Comparison of ENCODE assay signal across 12 cellular contexts in the genomic region with DNA sequence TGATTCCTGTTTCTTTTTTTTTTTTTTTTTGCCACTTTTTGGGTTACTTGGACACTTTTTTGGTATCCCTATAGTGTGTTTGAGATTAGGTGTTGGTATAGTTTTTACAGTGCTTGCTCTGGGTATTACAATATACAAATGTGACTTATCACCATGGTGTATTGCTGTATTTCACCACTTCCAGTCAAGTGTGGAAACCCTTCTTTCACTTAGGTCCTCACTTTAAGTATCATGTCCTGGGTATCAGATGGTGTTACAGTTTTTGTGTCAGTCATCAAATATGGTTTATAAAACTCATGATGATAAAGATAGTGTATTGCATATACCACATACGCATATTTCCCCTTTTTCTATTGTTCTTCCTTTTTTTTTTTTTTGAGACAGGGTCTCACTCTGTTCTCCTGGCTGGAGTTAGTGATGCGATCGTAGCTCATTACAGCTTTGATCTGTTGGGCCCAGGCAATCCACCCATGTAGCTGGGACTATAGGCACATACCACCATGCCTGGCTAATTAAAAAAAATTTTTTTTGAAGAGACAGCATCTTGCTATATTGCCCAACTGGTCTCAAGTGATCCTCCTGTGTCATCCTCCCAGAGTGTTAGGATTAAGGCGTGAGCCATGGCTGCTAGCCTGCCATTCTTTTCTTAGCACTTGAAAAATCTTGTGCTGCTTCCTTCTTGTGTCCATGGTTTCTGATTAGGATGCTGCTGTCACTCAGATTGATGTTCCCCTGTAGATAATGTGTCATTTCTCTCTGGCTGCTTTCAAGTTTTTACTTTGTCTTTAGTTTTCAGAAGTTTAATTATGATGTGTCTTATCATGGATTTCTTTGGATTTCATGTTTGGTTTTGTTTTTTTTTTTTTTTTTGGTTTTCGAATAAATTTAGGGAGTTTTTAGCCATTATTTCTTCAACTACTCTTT. TPM values are rescaled to one million over a fixed set of nuclear protein-coding genes. Genes with fewer than 3 reads are reported as not detected.
DNase-seq lines count a peak whose midpoint lies in the region; ATAC-seq lines count a peak whose summit lies in the region.
"Had no signal": no experiment of that assay in that cellular context is flagged by ENCODE, and none has a peak within 500 bp of the region (broad histone marks: within the 10 kb centered on the region; RNA-seq: fewer than 3 reads in every experiment).

No MANE protein-coding gene starts in this region.

- peaks cover 6% of the 10 kb centered on the region for H3K27me3 Mint-ChIP-seq in activated CD8-positive, alpha-beta T cell treated with anti-CD3 and anti-CD28 coated beads, Interleukin-2, amount 10 ng/mL, durations not matched to agents 7 days and 5 days (ENCODE audit: low read depth)
- peaks cover 0 to 12% (median 0%) of the 10 kb centered on the region in 5 donors for H3K27me3 Mint-ChIP-seq in naive thymus-derived CD4-positive, alpha-beta T cell

- H3K9me3 ChIP-seq in MG63 = no peaks in the 10 kb centered on the region
- no peaks in the 10 kb centered on the region for H3K9me3 ChIP-seq in naive thymus-derived CD4-positive, alpha-beta T cell (ENCODE audit: control insufficient read depth in 2 of 3, low read length in 3 of 3)
- H3K9me3 ChIP-seq: lower lobe of right lung had no signal

- H3K9me3 Mint-ChIP-seq in activated CD8-positive, alpha-beta T cell treated with anti-CD3 and anti-CD28 coated beads, Interleukin-2, amount 10 ng/mL, durations not matched to agents 7 days and 5 days (ENCODE audit: insufficient read depth) = peaks cover 6% of the 10 kb centered on the region
- H3K9me3 Mint-ChIP-seq in naive thymus-derived CD4-positive, alpha-beta T cell = peaks cover 0 to 16% (median 1%) of the 10 kb centered on the region in 11 donors

- POLR2A ChIA-PET in activated CD8-positive, alpha-beta T cell treated with anti-CD3 and anti-CD28 coated beads, Interleukin-2, amount 10 ng/mL, durations not matched to agents 7 days and 5 days (lab: Charles Lee) = no interaction called here
- POLR2A ChIA-PET in naive thymus-derived CD4-positive, alpha-beta T cell (lab: Charles Lee) = no interaction called here

- H3K4me1 Mint-ChIP-seq in activated CD8-positive, alpha-beta T cell treated with anti-CD3 and anti-CD28 coated beads, Interleukin-2, amount 10 ng/mL, durations not matched to agents 7 days and 5 days (ENCODE audit: low read depth) = peaks cover 43% of the 10 kb centered on the region
- peaks cover 37 to 77% (median 65%) of the 10 kb centered on the region in 7 donors for H3K4me1 Mint-ChIP-seq in naive thymus-derived CD4-positive, alpha-beta T cell

- intact Hi-C loops in naive thymus-derived CD4-positive, alpha-beta T cell (cut with micrococcal nuclease) = no loop called here

- peak overlapping the region; percentile 85 for H3K4me3 Mint-ChIP-seq in activated CD8-positive, alpha-beta T cell treated with anti-CD3 and anti-CD28 coated beads, Interleukin-2, amount 10 ng/mL, durations not matched to agents 7 days and 5 days
- H3K4me3 Mint-ChIP-seq in naive thymus-derived CD4-positive, alpha-beta T cell = peak overlapping the region; percentile 85 to 97 (median 92)

- peak; percentile 3 for DNase-seq in ELR (ENCODE audit: low read depth)
- no peak for DNase-seq in MG63
- no peak for DNase-seq in activated CD8-positive, alpha-beta T cell treated with anti-CD3 and anti-CD28 coated beads, Interleukin-2, amount 10 ng/mL, durations not matched to agents 7 days and 5 days
- no peak for DNase-seq in naive thymus-derived CD4-positive, alpha-beta T cell
- no peak for DNase-seq in activated gamma-delta T cell (lab: John Stamatoyannopoulos, UW)
- no peak for DNase-seq in COLO829 (ENCODE audit: low spot score)
- DNase-seq in NCI-H187 (lab: John Stamatoyannopoulos, UW) = no peak
- DNase-seq: activated CD4-positive, alpha-beta T cell treated with anti-CD3 and anti-CD28 coated beads for 4 hours; effector CD8-positive, alpha-beta T cell; lower lobe of right lung; NCI-H526 had no signal

- peaks cover 14 to 34% of the 10 kb centered on the region in 2 donors for H3K4me1 ChIP-seq in naive thymus-derived CD4-positive, alpha-beta T cell (ENCODE audit: control insufficient read depth in 2 of 2, insufficient read depth in 2 of 2, low read length in 2 of 2)

- H3K36me3 ChIP-seq in MG63 = no peaks in the 10 kb centered on the region
- no peaks in the 10 kb centered on the region for H3K36me3 ChIP-seq in naive thymus-derived CD4-positive, alpha-beta T cell (ENCODE audit: control insufficient read depth in 2 of 3, insufficient read depth in 3 of 3, low read length in 3 of 3)
- H3K36me3 ChIP-seq: lower lobe of right lung had no signal

- CTCF ChIA-PET in activated CD8-positive, alpha-beta T cell treated with anti-CD3 and anti-CD28 coated beads, Interleukin-2, amount 10 ng/mL, durations not matched to agents 7 days and 5 days (lab: Charles Lee) = no interaction called here
- CTCF ChIA-PET in naive thymus-derived CD4-positive, alpha-beta T cell (lab: Charles Lee) = no interaction called here

- H3K27ac ChIP-seq in naive thymus-derived CD4-positive, alpha-beta T cell (ENCODE audit: low read depth, low read length) = no peak overlapping the region
- H3K27ac ChIP-seq: lower lobe of right lung had no signal

- H3K27ac Mint-ChIP-seq in activated CD8-positive, alpha-beta T cell treated with anti-CD3 and anti-CD28 coated beads, Interleukin-2, amount 10 ng/mL, durations not matched to agents 7 days and 5 days = peak overlapping the region; percentile 56
- H3K27ac Mint-ChIP-seq in naive thymus-derived CD4-positive, alpha-beta T cell = peak overlapping the region in 8 of 9 donors; percentile 55 to 100 (median 96)

- H3K27me3 ChIP-seq in MG63 = no peaks in the 10 kb centered on the region
- H3K27me3 ChIP-seq in naive thymus-derived CD4-positive, alpha-beta T cell (ENCODE audit: control insufficient read depth in 2 of 2, insufficient read depth in 2 of 2, low read length in 2 of 2) = no peaks in the 10 kb centered on the region

- ATAC-seq in activated CD8-positive, alpha-beta T cell treated with anti-CD3 and anti-CD28 coated beads, Interleukin-2, amount 10 ng/mL, durations not matched to agents 7 days and 5 days = no peak
- no peak for ATAC-seq in naive thymus-derived CD4-positive, alpha-beta T cell
- ATAC-seq in GM18502 (IDR thresholded peaks at IDR 0.05; ENCODE audit: poor library complexity, unreplicated experiment) = no peak
- ATAC-seq: lower lobe of right lung had no signal

- peak overlapping the region; percentile 70 for H3K4me3 ChIP-seq in MG63
- no peak overlapping the region for H3K4me3 ChIP-seq in naive thymus-derived CD4-positive, alpha-beta T cell (ENCODE audit: low read length)

- H3K36me3 Mint-ChIP-seq in activated CD8-positive, alpha-beta T cell treated with anti-CD3 and anti-CD28 coated beads, Interleukin-2, amount 10 ng/mL, durations not matched to agents 7 days and 5 days (ENCODE audit: low read depth) = peaks cover 34% of the 10 kb centered on the region
- peaks cover 14 to 39% (median 24%) of the 10 kb centered on the region in 5 donors for H3K36me3 Mint-ChIP-seq in naive thymus-derived CD4-positive, alpha-beta T cell

RNA-seq across cellular contexts. Expression of gene ATP9B, which starts 2.1 kb away (rescaled TPM):
- total RNA-seq in MG63 (2014; rRNA removed; shearing (Covaris generic); ENCODE audit: low replicate concordance) = 6.1 and 11.7 TPM in 2 replicates
- 10 to 100 TPM; 24.8 to 27.3 TPM for total RNA-seq in activated CD8-positive, alpha-beta T cell treated with anti-CD3 and anti-CD28 coated beads, Interleukin-2, amount 10 ng/mL, durations not matched to agents 7 days and 5 days
- 10 to 100 TPM; 36.1 to 90.5 (median 90.0) TPM for total RNA-seq in naive thymus-derived CD4-positive, alpha-beta T cell
- 10 to 100 TPM; 21.3 to 26.1 TPM for polyA plus RNA-seq in naive thymus-derived CD4-positive, alpha-beta T cell
